In the genomic region with DNA sequence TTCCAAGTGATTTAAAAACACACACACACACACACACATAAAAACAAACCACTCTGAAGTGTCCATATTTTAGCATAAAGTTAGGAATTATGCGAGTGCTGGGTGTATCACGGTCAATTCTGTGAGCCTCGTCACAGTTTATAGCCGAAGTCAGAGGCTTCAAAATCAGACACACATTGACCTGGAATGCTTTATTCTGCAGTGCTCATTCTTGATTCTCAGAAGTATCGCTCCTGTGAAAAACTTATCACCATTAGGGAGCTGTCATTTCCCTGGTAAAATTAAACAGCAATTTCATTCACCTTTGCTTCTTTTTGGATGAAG, we compare ENCODE assay signal across 11 cellular contexts. TPM values are rescaled to one million over a fixed set of nuclear protein-coding genes. Genes with fewer than 3 reads are reported as not detected.
DNase-seq lines count a peak whose midpoint lies in the region; ATAC-seq and TF ChIP-seq lines count a peak whose summit lies in the region.
"Had no signal": no experiment of that assay in that cellular context is flagged by ENCODE, and none has a peak within 500 bp of the region (broad histone marks: within the 10 kb centered on the region; RNA-seq: fewer than 3 reads in every experiment).

No MANE protein-coding gene starts in this region.

- H3K27ac ChIP-seq in HUES6 (ENCODE audit: low read depth, low read length) (peak overlapping the region; percentile 42), brain microvascular endothelial cell (peak overlapping the region; percentile 95), right lobe of liver (peak overlapping the region; percentile 69 to 85 (median 79)), subcutaneous abdominal adipose tissue (ENCODE audit: low read depth, low read length) (peak overlapping the region; percentile 73)

- 39% methylated on average over 5 of the region's 5 CpGs for WGBS in right lobe of liver (ENCODE audit: insufficient coverage, low coverage, low lambda C conversion rate, missing lambda C conversion rate)

- intact Hi-C loops in right lobe of liver (cut with DNase I), result loop anchor here (10.0 kb wide), 4 partner anchors 96 to 456 kb away; no protein-coding TSS in a partner anchor

- no peaks in the 10 kb centered on the region for H3K36me3 ChIP-seq in HUES6 (ENCODE audit: control insufficient read depth, insufficient read depth, low read length)
- H3K36me3 ChIP-seq in brain microvascular endothelial cell (replicated peaks), result no peaks in the 10 kb centered on the region
- H3K36me3 ChIP-seq in right lobe of liver, result no peaks in the 10 kb centered on the region
- no peaks in the 10 kb centered on the region for H3K36me3 ChIP-seq in subcutaneous abdominal adipose tissue (ENCODE audit: control insufficient read depth in 5 of 5, insufficient read depth in 5 of 5, low read length in 5 of 5)

- TF ChIP-seq CTCF in brain microvascular endothelial cell (IDR thresholded peaks at IDR 0.05; ENCODE audit: low read depth, low read length, missing control alignments) (no peak), right lobe of liver (IDR thresholded peaks at IDR 0.05) (no peak)

- ATAC-seq in right lobe of liver (peak in 1 of 4 donors; percentile 5), GM21526 (IDR thresholded peaks at IDR 0.05; ENCODE audit: low FRiP score, unreplicated experiment) (no peak), GM21737 (IDR thresholded peaks at IDR 0.05; ENCODE audit: unreplicated experiment) (no peak)

- H3K4me3 ChIP-seq in HUES6 (ENCODE audit: low read depth, low read length) (no peak overlapping the region), brain microvascular endothelial cell (ENCODE audit: low read depth, low read length) (no peak overlapping the region), right lobe of liver (no peak overlapping the region), subcutaneous abdominal adipose tissue (ENCODE audit: low read depth in 1 of 5, low read length in 5 of 5) (no peak overlapping the region)

- no peaks in the 10 kb centered on the region for H3K27me3 ChIP-seq in HUES6 (ENCODE audit: control insufficient read depth, insufficient read depth, low read length)
- H3K27me3 ChIP-seq in brain microvascular endothelial cell (replicated peaks), result no peaks in the 10 kb centered on the region
- no peaks in the 10 kb centered on the region for H3K27me3 ChIP-seq in right lobe of liver
- H3K27me3 ChIP-seq in subcutaneous abdominal adipose tissue (ENCODE audit: control insufficient read depth in 5 of 5, insufficient read depth in 4 of 5, low read length in 5 of 5), result no peaks in the 10 kb centered on the region

- H3K9me3 ChIP-seq in HUES6 (ENCODE audit: control insufficient read depth, insufficient read depth, low read depth, low read length), result no peaks in the 10 kb centered on the region
- no peaks in the 10 kb centered on the region for H3K9me3 ChIP-seq in right lobe of liver
- H3K9me3 ChIP-seq in subcutaneous abdominal adipose tissue (ENCODE audit: control insufficient read depth in 5 of 5, low read length in 5 of 5), result no peaks in the 10 kb centered on the region

- peaks cover 37% of the 10 kb centered on the region for H3K4me1 ChIP-seq in HUES6 (ENCODE audit: control insufficient read depth, insufficient read depth, low read length)
- peaks cover 0 to 73% (median 23%) of the 10 kb centered on the region in 4 donors for H3K4me1 ChIP-seq in right lobe of liver
- H3K4me1 ChIP-seq in subcutaneous abdominal adipose tissue (ENCODE audit: control insufficient read depth in 5 of 5, insufficient read depth in 5 of 5, low read length in 5 of 5), result peaks cover 9 to 69% (median 61%) of the 10 kb centered on the region in 5 donors

- peak overlapping the region; percentile 4 for H3K9ac ChIP-seq in HUES6 (ENCODE audit: low read length)
- H3K9ac ChIP-seq in subcutaneous abdominal adipose tissue (ENCODE audit: low read length in 5 of 5), result peak overlapping the region in 3 of 5 donors; percentile 7 to 29 (median 7)

- DNase-seq in brain microvascular endothelial cell (no peak), right lobe of liver (no peak), iPS-NIHi7 (ENCODE audit: extremely low spot score) (no peak), cerebellar nuclear complex (lab: John Stamatoyannopoulos, UW) (no peak)
- DNase-seq: amygdala; MM.1S; stimulated activated CD4-positive, alpha-beta T cell treated with anti-CD3 and anti-CD28 coated beads, Interleukin-12 subunit alpha, Interleukin-12 subunit beta, amount 100 ng/mL, for 4 hours had no signal

- in situ Hi-C loops in brain microvascular endothelial cell (cut with HindIII; ENCODE audit: low pct_ligation_motif_present, low sequenced_read_pairs), result loop anchor here (25.0 kb wide), 1 partner anchor 344 kb away; no protein-coding TSS in a partner anchor

- TF ChIP-seq POLR2A in right lobe of liver (IDR thresholded peaks at IDR 0.05), result no peak

RNA-seq across cellular contexts. Expression of a gene that starts 8.7 kb away (rescaled TPM):
- 10 to 100 TPM; 35.3 to 93.2 (median 56.8) TPM for total RNA-seq in right lobe of liver

Comparison
In these comparisons a context has a peak if more than half of its experiments do, and no peak if none do; other contexts are left out.
1. H3K27ac ChIP-seq: peak in every context shown above with its lines; median percentile 95 in brain microvascular endothelial cell; 79 in right lobe of liver; 73 in subcutaneous abdominal adipose tissue; 42 in HUES6.